ENCODE assay signal across 1 cellular context in the genomic region with DNA sequence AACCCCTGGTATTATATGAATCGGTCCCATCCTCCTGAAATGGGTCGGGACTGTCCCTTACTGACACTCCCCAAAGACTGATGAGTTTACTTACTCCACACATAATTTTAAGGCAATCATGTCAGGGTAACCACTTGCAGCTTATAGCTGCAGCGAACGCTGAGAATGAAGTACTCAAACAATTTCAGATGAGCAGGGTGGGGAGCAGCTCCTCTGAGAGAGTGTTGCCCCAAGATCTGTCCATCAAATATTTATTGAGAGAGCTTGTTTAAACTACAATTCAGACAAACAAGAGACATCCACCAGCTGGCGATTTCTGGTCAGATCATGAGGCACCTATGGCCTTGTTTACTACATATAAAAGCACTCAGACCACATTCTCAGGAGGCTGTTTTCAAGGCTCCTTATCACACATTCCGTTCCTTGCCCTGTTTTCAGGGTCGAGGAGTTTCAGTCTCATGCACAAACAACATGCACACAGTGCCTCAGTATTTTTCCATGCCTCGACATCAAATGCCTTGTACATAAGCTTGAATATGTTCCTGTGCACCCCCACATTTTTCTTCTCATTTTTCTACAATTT.
TF ChIP-seq lines count a peak whose summit lies in the region.

No MANE protein-coding gene starts in this region.

TF ChIP-seq in GM12878, 131 proteins besides CTCF, POLR2A, EP300 and RAD21:
- no peak for TF ChIP-seq MEF2B (IDR thresholded peaks at IDR 0.05; ENCODE audit: partially characterized antibody, poor library complexity, severe bottlenecking)
TF ChIP-seq in GM12878: peak in this region for 0.
